10 cellular contexts compared by ENCODE assay signal in the genomic region with DNA sequence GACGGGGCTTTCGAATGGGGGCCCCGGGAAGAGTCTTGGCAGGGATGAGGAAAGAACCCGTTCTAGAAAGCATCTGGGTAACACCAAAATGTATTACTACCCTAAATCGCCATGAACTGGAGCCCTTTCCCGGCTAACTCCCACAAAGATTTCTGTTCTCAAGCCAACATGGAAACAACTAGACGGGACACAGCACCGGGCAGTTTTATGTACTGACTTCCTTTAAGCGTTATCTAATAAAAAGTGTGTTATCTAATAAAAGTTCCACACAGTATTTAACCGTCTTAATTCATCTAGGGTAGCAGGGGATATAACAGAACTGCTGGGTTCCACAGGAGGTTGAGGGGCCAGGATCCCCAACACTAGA. TPM values are rescaled to one million over a fixed set of nuclear protein-coding genes. Genes with fewer than 3 reads are reported as not detected.
DNase-seq lines count a peak whose midpoint lies in the region; ATAC-seq, FAIRE-seq and TF ChIP-seq lines count a peak whose summit lies in the region.
"Had no signal": no experiment of that assay in that cellular context is flagged by ENCODE, and none has a peak within 500 bp of the region (broad histone marks: within the 10 kb centered on the region; RNA-seq: fewer than 3 reads in every experiment).

No MANE protein-coding gene starts in this region.

- TF ChIP-seq EP300 in GM12878 (IDR thresholded peaks at IDR 0.05; ENCODE audit: borderline replicate concordance in 1 of 2, control insufficient read depth in 1 of 2, low read depth in 2 of 2, low read length in 2 of 2): no peak

- 2% methylated on average over 10 of the region's 10 CpGs for WGBS in GM12878 (ENCODE audit: insufficient coverage, insufficient replicate concordance, low lambda C conversion rate, missing lambda C conversion rate)

- no peaks in the 10 kb centered on the region for H4K20me1 ChIP-seq in GM12878 (ENCODE audit: control insufficient read depth, insufficient read depth)

- RAD21 ChIA-PET in GM12878 (lab: Charles Lee; ENCODE audit: unreplicated experiment): interaction anchor here (0.8 to 1.5 kb wide), 4 partner anchors 26 to 172 kb away, joined by 3 to 4 read pairs (median 3); no protein-coding TSS in a partner anchor

- TF ChIP-seq RAD21 in GM12878 (IDR thresholded peaks at IDR 0.05; ENCODE audit: insufficient read depth, low read depth, low read length): no peak

- SMC1A ChIA-PET in GM12878 (lab: Charles Lee; ENCODE audit: uncharacterized antibody, unreplicated experiment): interaction anchor here (1.3 kb wide), 1 partner anchor 172 kb away, joined by 5 read pairs; no protein-coding TSS in a partner anchor

- peak overlapping the region; percentile 75 for H3K9ac ChIP-seq in GM12878 (ENCODE audit: control insufficient read depth, insufficient read depth, low read length)

- H3K9me3 ChIP-seq in GM12878 (replicated peaks; ENCODE audit: control insufficient read depth, insufficient read depth, low read length): no peaks in the 10 kb centered on the region

- DNase-seq in DMS 273 (lab: John Stamatoyannopoulos, UW; ENCODE audit: unreplicated experiment) (peak; percentile 48), DMS 273 treated with DMSO at 0.1 percent for 48 hours (lab: John Stamatoyannopoulos, UW) (no peak), GM12878 (ENCODE audit: low read depth, low spot score) (no peak), UCSD-AML1 (lab: John Stamatoyannopoulos, UW; ENCODE audit: unreplicated experiment) (no peak), GDM1 (lab: John Stamatoyannopoulos, UW) (no peak)
- DNase-seq in stimulated activated naive CD4-positive, alpha-beta T cell treated with Interleukin-2 at 50 U/mL for 16 hours (lab: John Stamatoyannopoulos, UW): no peak

- H3K36me3 ChIP-seq in GM12878 (ENCODE audit: control insufficient read depth in 2 of 2, insufficient read depth in 2 of 2, low read length in 1 of 2): peaks cover 10 to 22% of the 10 kb centered on the region in 2 experiments; a peak in 3 of 4 replicates

- POLR2A ChIA-PET in GM12878 (lab: Charles Lee): interaction anchor here (0.6 to 1.0 kb wide), 2 partner anchors 28 to 195 kb away, joined by 4 read pairs; no protein-coding TSS in a partner anchor

- H3K4me3 ChIP-seq in GM12878: peak overlapping the region; percentile 66
- H3K4me3 ChIP-seq: K562 had no signal

- H3K4me2 ChIP-seq in GM12878 (ENCODE audit: control insufficient read depth, insufficient read depth): peak overlapping the region; percentile 79

- peak overlapping the region; percentile 94 for H2AFZ ChIP-seq in GM12878 (ENCODE audit: control insufficient read depth, low read depth, low read length)

- intact Hi-C loops in GM12878 (cut with micrococcal nuclease; ENCODE audit: unreplicated experiment): no loop called here

- H3K4me1 ChIP-seq in GM12878 (ENCODE audit: control insufficient read depth, insufficient read depth, low read length): peaks cover 13% of the 10 kb centered on the region

- in situ Hi-C loops in GM12878 (cut with MboI): no loop called here

- CTCF ChIA-PET in GM12878 (lab: Yijun Ruan, JAX): interaction anchor here (0.6 to 2.0 kb wide), 3 partner anchors 86 to 129 kb away, joined by 4 to 6 read pairs (median 5); a partner anchor contains a TSS

- ATAC-seq in GM12878: peak; percentile 24
- ATAC-seq: K562 had no signal

- no peak for TF ChIP-seq POLR2A in GM12878 (IDR thresholded peaks at IDR 0.05; ENCODE audit: low read depth, low read length)

- H3K27me3 ChIP-seq in GM12878 (replicated peaks in 1 of 2; ENCODE audit: control insufficient read depth in 2 of 2, insufficient read depth in 2 of 2, low read length in 1 of 2): no peaks in the 10 kb centered on the region
- H3K27me3 ChIP-seq in layer of hippocampus (ENCODE audit: control insufficient read depth, insufficient read depth, low read length): no peaks in the 10 kb centered on the region

- no peak for TF ChIP-seq CTCF in GM12878 (IDR thresholded peaks at IDR 0.05 in 2 of 3, conservative IDR thresholded peaks at IDR 0.05 in 1 of 3; ENCODE audit: control insufficient read depth in 2 of 3, extremely low read depth in 1 of 3, insufficient read depth in 1 of 3, low read depth in 3 of 3, low read length in 3 of 3)

- peak overlapping the region; percentile 76 for H3K27ac ChIP-seq in GM12878 (ENCODE audit: control insufficient read depth, insufficient read depth)
- peak overlapping the region; percentile 89 for H3K27ac ChIP-seq in layer of hippocampus (ENCODE audit: low read depth, low read length)
- H3K27ac ChIP-seq in temporal lobe (ENCODE audit: low read depth, low read length): peak overlapping the region; percentile 90

- H3K79me2 ChIP-seq in GM12878 (ENCODE audit: control insufficient read depth, insufficient read depth, low read length): no peaks in the 10 kb centered on the region

- no peak for FAIRE-seq in GM12878 (lab: Jason Lieb, UNC)
- FAIRE-seq: A204.1, K562 had no signal

- BruUV-seq in GM12878 (replicated peaks; lab: Mats Ljungman, UMichigan): TSS peak; percentile 98

TF ChIP-seq in GM12878, 131 proteins besides CTCF, POLR2A, EP300 and RAD21:
- TF ChIP-seq, protein P1, sequence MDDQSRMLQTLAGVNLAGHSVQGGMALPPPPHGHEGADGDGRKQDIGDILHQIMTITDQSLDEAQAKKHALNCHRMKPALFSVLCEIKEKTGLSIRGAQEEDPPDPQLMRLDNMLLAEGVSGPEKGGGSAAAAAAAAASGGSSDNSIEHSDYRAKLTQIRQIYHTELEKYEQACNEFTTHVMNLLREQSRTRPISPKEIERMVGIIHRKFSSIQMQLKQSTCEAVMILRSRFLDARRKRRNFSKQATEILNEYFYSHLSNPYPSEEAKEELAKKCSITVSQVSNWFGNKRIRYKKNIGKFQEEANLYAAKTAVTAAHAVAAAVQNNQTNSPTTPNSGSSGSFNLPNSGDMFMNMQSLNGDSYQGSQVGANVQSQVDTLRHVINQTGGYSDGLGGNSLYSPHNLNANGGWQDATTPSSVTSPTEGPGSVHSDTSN (IDR thresholded peaks at IDR 0.05; ENCODE audit: insufficient replicate concordance, low read depth, low read length): no peak
- TF ChIP-seq, protein P2, sequence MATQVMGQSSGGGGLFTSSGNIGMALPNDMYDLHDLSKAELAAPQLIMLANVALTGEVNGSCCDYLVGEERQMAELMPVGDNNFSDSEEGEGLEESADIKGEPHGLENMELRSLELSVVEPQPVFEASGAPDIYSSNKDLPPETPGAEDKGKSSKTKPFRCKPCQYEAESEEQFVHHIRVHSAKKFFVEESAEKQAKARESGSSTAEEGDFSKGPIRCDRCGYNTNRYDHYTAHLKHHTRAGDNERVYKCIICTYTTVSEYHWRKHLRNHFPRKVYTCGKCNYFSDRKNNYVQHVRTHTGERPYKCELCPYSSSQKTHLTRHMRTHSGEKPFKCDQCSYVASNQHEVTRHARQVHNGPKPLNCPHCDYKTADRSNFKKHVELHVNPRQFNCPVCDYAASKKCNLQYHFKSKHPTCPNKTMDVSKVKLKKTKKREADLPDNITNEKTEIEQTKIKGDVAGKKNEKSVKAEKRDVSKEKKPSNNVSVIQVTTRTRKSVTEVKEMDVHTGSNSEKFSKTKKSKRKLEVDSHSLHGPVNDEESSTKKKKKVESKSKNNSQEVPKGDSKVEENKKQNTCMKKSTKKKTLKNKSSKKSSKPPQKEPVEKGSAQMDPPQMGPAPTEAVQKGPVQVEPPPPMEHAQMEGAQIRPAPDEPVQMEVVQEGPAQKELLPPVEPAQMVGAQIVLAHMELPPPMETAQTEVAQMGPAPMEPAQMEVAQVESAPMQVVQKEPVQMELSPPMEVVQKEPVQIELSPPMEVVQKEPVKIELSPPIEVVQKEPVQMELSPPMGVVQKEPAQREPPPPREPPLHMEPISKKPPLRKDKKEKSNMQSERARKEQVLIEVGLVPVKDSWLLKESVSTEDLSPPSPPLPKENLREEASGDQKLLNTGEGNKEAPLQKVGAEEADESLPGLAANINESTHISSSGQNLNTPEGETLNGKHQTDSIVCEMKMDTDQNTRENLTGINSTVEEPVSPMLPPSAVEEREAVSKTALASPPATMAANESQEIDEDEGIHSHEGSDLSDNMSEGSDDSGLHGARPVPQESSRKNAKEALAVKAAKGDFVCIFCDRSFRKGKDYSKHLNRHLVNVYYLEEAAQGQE (IDR thresholded peaks at IDR 0.05; ENCODE audit: low read depth, low read length): no peak
- TF ChIP-seq ZNF217 (IDR thresholded peaks at IDR 0.05) (no peak), NFIC (IDR thresholded peaks at IDR 0.05; ENCODE audit: low read depth, low read length) (0 out of 2 replicates have a peak, but pooled peaks have one; percentile 5)

RNA-seq across cellular contexts. Expression of a gene that starts 0.3 kb away (rescaled TPM):
- 15.6 and 16.3 TPM in 2 replicates for total RNA-seq in GM12878 (2013; cell fraction: nucleolus; rRNA removed)
- total RNA-seq in GM12878 (2014; rRNA removed) (3.8 and 4.1 TPM in 2 replicates), GM12878 (2014; rRNA removed; fragmentation: Illumina TruSeq; extraction: Trizol) (4.0 and 4.6 TPM in 2 replicates), GM12878 (2021) (4.5 and 7.1 TPM in 2 replicates), temporal lobe (7.4 TPM)
- polyA plus RNA-seq in GM12878 (2011; ENCODE audit: low read depth): 2.2 TPM
- polyA plus RNA-seq in GM12878 (2011; rRNA removed) (5.0 and 5.5 TPM in 2 replicates), GM12878 (2014; fragmentation: Illumina TruSeq; extraction: Trizol) (6.6 and 7.5 TPM in 2 replicates), GM12878 (2014; fragmentation: Nextera tagmentation; extraction: Ambion mirVana) (1 to 10 TPM; 3.0 to 4.0 TPM), GM12878 (2014; rRNA removed) (6.9 and 8.9 TPM in 2 replicates), GM12878 (2016; fragmentation: Nextera tagmentation; extraction: Ambion mirVana) (1 to 10 TPM; 2.7 to 3.3 TPM)
- 4.5 and 6.6 TPM in 2 replicates for polyA plus RNA-seq in GM12878 (2011; cell fraction: cytosol; rRNA removed)
- 12.6 and 13.8 TPM in 2 replicates for polyA plus RNA-seq in GM12878 (2011; cell fraction: nucleus; rRNA removed)
- polyA plus RNA-seq in GM12878 (2012): 2.2 and 3.3 TPM in 2 replicates
- 3.4 and 8.1 TPM in 2 replicates for polyA minus RNA-seq in GM12878 (2011; rRNA and poly(A)+ RNA removed)
- 1.9 and 2.0 TPM in 2 replicates for polyA minus RNA-seq in GM12878 (2011; cell fraction: cytosol; rRNA and poly(A)+ RNA removed)
- polyA minus RNA-seq in GM12878 (2011; cell fraction: nucleus; rRNA and poly(A)+ RNA removed): 4.5 and 9.2 TPM in 2 replicates
